Comparison of ENCODE assay signal across 1 cellular context in the genomic region with DNA sequence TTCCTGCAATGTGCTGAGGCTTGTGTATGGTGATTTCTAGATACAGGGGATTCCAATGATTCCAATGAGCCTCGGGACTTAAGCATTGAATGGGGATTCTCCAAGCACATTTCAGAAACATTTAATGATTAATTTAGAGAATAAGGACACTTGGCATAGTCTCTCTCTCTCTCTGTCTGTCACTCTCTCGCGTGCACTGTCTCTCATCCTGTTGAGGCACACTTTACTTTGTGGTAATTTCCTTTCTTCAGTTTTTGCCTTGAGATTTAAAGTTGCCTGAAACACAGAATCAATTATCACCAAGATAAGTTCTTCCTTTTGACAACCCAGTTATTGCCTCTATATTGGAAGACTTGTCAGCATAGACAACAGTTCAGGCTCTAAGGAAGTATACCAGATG.
TF ChIP-seq lines count a peak whose summit lies in the region.

No MANE protein-coding gene starts in this region.

TF ChIP-seq in WTC11, 78 proteins besides CTCF, POLR2A, EP300 and RAD21 (continued from another document):
- TF ChIP-seq, protein P1, sequence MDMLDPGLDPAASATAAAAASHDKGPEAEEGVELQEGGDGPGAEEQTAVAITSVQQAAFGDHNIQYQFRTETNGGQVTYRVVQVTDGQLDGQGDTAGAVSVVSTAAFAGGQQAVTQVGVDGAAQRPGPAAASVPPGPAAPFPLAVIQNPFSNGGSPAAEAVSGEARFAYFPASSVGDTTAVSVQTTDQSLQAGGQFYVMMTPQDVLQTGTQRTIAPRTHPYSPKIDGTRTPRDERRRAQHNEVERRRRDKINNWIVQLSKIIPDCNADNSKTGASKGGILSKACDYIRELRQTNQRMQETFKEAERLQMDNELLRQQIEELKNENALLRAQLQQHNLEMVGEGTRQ (CRISPR knock-in tag; IDR thresholded peaks at IDR 0.05): no peak
- TF ChIP-seq IRF2 (CRISPR knock-in tag; IDR thresholded peaks at IDR 0.05; ENCODE audit: borderline replicate concordance, low read depth): no peak
- TF ChIP-seq, protein P2, sequence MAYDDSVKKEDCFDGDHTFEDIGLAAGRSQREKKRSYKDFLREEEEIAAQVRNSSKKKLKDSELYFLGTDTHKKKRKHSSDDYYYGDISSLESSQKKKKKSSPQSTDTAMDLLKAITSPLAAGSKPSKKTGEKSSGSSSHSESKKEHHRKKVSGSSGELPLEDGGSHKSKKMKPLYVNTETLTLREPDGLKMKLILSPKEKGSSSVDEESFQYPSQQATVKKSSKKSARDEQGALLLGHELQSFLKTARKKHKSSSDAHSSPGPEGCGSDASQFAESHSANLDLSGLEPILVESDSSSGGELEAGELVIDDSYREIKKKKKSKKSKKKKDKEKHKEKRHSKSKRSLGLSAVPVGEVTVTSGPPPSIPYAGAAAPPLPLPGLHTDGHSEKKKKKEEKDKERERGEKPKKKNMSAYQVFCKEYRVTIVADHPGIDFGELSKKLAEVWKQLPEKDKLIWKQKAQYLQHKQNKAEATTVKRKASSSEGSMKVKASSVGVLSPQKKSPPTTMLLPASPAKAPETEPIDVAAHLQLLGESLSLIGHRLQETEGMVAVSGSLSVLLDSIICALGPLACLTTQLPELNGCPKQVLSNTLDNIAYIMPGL (CRISPR knock-in tag; IDR thresholded peaks at IDR 0.05): no peak
- no peak for TF ChIP-seq ATF1 (CRISPR knock-in tag; IDR thresholded peaks at IDR 0.05)
- no peak for TF ChIP-seq NFATC4 (CRISPR knock-in tag; IDR thresholded peaks at IDR 0.05)
